9 cellular contexts compared by ENCODE assay signal in genomic region chr1:32335619-32335950, GRCh38. TPM values are rescaled to one million over a fixed set of nuclear protein-coding genes. Genes with fewer than 3 reads are reported as not detected.
A peak's percentile ranks its signal among the peaks of the same experiment; 100 is the strongest.
DNase-seq lines count a peak whose midpoint lies in the region; ATAC-seq and TF ChIP-seq lines count a peak whose summit lies in the region.
"Had no signal": no experiment of that assay in that cellular context is flagged by ENCODE, and none has a peak within 500 bp of the region (broad histone marks: within the 10 kb centered on the region; RNA-seq: fewer than 3 reads in every experiment).

No MANE protein-coding gene starts in this region.

- H3K27me3 ChIP-seq in heart left ventricle (peaks cover 0 to 5% (median 0%) of the 10 kb centered on the region in 9 donors), WERI-Rb-1 (ENCODE audit: insufficient read depth, low read depth, severe bottlenecking) (no peaks in the 10 kb centered on the region), left lung (peaks cover 0 to 23% of the 10 kb centered on the region in 2 donors), upper lobe of right lung (no peaks in the 10 kb centered on the region)

- TF ChIP-seq POLR2A in heart left ventricle (IDR thresholded peaks at IDR 0.05), result no peak

- intact Hi-C loops in heart left ventricle (cut with DNase I), result loop anchor here in 1 of 10 donors (10.0 kb wide), 1 partner anchor 111 kb away; the partner anchor contains the start of genes EIF3I and TMEM234
- intact Hi-C loops in Right ventricle myocardium superior (cut with DNase I), result loop anchor here (2.0 kb wide), 1 partner anchor 27 kb away; the partner anchor contains the start of genes FAM229A and TSSK3
- intact Hi-C loops in left lung (cut with DNase I), result no loop called here
- intact Hi-C loops in upper lobe of right lung (cut with DNase I), result no loop called here

- H3K4me3 ChIP-seq in heart left ventricle, result peak overlapping the region; percentile 62 to 93 (median 72)
- H3K4me3 ChIP-seq in WERI-Rb-1 (ENCODE audit: low read depth, low read length), result peak overlapping the region; percentile 67
- peak overlapping the region; percentile 49 to 54 for H3K4me3 ChIP-seq in left lung
- H3K4me3 ChIP-seq in upper lobe of right lung, result peak overlapping the region; percentile 60

- peaks cover 5 to 55% (median 22%) of the 10 kb centered on the region in 12 donors for H3K4me1 ChIP-seq in heart left ventricle
- H3K4me1 ChIP-seq in left lung, result peaks cover 15 to 65% of the 10 kb centered on the region in 2 donors
- H3K4me1 ChIP-seq in upper lobe of right lung, result peaks cover 28% of the 10 kb centered on the region

- ATAC-seq in heart left ventricle (peak in 1 of 4 donors; percentile 7), Right ventricle myocardium superior (ENCODE audit: poor library complexity) (no peak), left lung (no peak), upper lobe of right lung (no peak), GM21515 (IDR thresholded peaks at IDR 0.05; ENCODE audit: unreplicated experiment) (no peak)

- 0 to 1% (median 1%) methylated on average over 4 to 46 of the region's 46 CpGs; no CpG with 5 or more reads in 1 of the 4 donors for WGBS in heart left ventricle, 4 donors

- TF ChIP-seq CTCF in heart left ventricle (IDR thresholded peaks at IDR 0.05), result no peak
- no peak for TF ChIP-seq CTCF in WERI-Rb-1 (IDR thresholded peaks at IDR 0.05; ENCODE audit: low read depth, low read length)
- no peak for TF ChIP-seq CTCF in left lung (IDR thresholded peaks at IDR 0.05)
- TF ChIP-seq CTCF in upper lobe of right lung (IDR thresholded peaks at IDR 0.05), result no peak

- peaks cover 0 to 39% (median 30%) of the 10 kb centered on the region in 9 donors for H3K36me3 ChIP-seq in heart left ventricle
- H3K36me3 ChIP-seq in WERI-Rb-1, result peaks cover 46% of the 10 kb centered on the region
- peaks cover 0 to 33% of the 10 kb centered on the region in 2 donors for H3K36me3 ChIP-seq in left lung
- peaks cover 25% of the 10 kb centered on the region for H3K36me3 ChIP-seq in upper lobe of right lung

- DNase-seq in heart left ventricle, result no peak
- no peak for DNase-seq in Right ventricle myocardium superior
- no peak for DNase-seq in WERI-Rb-1
- no peak for DNase-seq in left lung
- DNase-seq in upper lobe of right lung, result no peak
- no peak for DNase-seq in 8988T
- no peak for DNase-seq in occipital lobe (lab: John Stamatoyannopoulos, UW)

- H3K9me3 ChIP-seq in heart left ventricle (no peaks in the 10 kb centered on the region), WERI-Rb-1 (ENCODE audit: severe bottlenecking) (no peaks in the 10 kb centered on the region), left lung (no peaks in the 10 kb centered on the region), upper lobe of right lung (no peaks in the 10 kb centered on the region)

- peak overlapping the region; percentile 42 to 91 (median 73) for H3K27ac ChIP-seq in heart left ventricle
- H3K27ac ChIP-seq in WERI-Rb-1, result peak overlapping the region; percentile 93
- H3K27ac ChIP-seq in left lung, result peak overlapping the region; percentile 70 to 84
- H3K27ac ChIP-seq in upper lobe of right lung, result peak overlapping the region; percentile 60
- H3K27ac ChIP-seq: epithelial cell of prostate had no signal

RNA-seq across cellular contexts. Expression of gene MARCKSL1, which starts 0.4 kb away (rescaled TPM):
- 10 to 100 TPM in 7 of 9 donors, 1 to 10 TPM in 2; 6.8 to 44.0 (median 12.1) TPM for total RNA-seq in heart left ventricle
- 10 to 100 TPM in 1 of 2 donors, 1 to 10 TPM in 1; 8.1 to 29.8 TPM for polyA plus RNA-seq in heart left ventricle
- 16.1 TPM for total RNA-seq in Right ventricle myocardium superior
- 10 to 100 TPM; 33.1 to 58.3 TPM for total RNA-seq in left lung
- 44.5 TPM for total RNA-seq in upper lobe of right lung
- 356 TPM for total RNA-seq in occipital lobe

RNA-seq across cellular contexts. Expression of gene FAM229A, which starts 26.7 kb away (rescaled TPM):
- 1 to 10 TPM; 1.2 to 4.4 (median 2.1) TPM for total RNA-seq in heart left ventricle
- polyA plus RNA-seq in heart left ventricle, result 1 to 10 TPM; 1.4 to 4.0 TPM
- total RNA-seq in Right ventricle myocardium superior, result 1.7 TPM
- 1 to 10 TPM; 4.4 to 5.7 TPM for total RNA-seq in left lung
- 9.3 TPM for total RNA-seq in upper lobe of right lung
- total RNA-seq in occipital lobe, result 1.6 TPM

RNA-seq across cellular contexts. Expression of gene TSSK3, which starts 26.8 kb away (rescaled TPM):
- total RNA-seq in heart left ventricle (1 to 10 TPM in 6 of 9 donors, under 1 TPM in 1, not detected in 2; 0.72 to 2.6 (median 1.7) TPM), Right ventricle myocardium superior (1.0 TPM), left lung (1 to 10 TPM; 1.8 TPM), upper lobe of right lung (2.5 TPM), occipital lobe (not detected)
- polyA plus RNA-seq in heart left ventricle, result 1 to 10 TPM in 1 of 2 donors, under 1 TPM in 1; 0.37 to 3.1 TPM

RNA-seq across cellular contexts. Expression of gene HDAC1, which starts 43.7 kb away (rescaled TPM):
- total RNA-seq in heart left ventricle, result 10 to 100 TPM; 22.0 to 46.6 (median 29.3) TPM
- 10 to 100 TPM; 20.0 to 37.6 TPM for polyA plus RNA-seq in heart left ventricle
- total RNA-seq in Right ventricle myocardium superior, result 41.0 TPM
- 10 to 100 TPM; 61.8 to 72.7 TPM for total RNA-seq in left lung
- total RNA-seq in upper lobe of right lung, result 71.2 TPM
- 19.8 TPM for total RNA-seq in occipital lobe

RNA-seq across cellular contexts. Expression of gene BSDC1, which starts 58.7 kb away (rescaled TPM):
- total RNA-seq in heart left ventricle (10 to 100 TPM; 35.6 to 53.2 (median 44.5) TPM), Right ventricle myocardium superior (43.7 TPM), left lung (10 to 100 TPM; 51.2 to 64.8 TPM), upper lobe of right lung (67.6 TPM), occipital lobe (60.7 TPM)
- polyA plus RNA-seq in heart left ventricle, result 10 to 100 TPM; 25.1 to 46.9 TPM
